ENCODE assay signal across 9 cellular contexts in the genomic region with DNA sequence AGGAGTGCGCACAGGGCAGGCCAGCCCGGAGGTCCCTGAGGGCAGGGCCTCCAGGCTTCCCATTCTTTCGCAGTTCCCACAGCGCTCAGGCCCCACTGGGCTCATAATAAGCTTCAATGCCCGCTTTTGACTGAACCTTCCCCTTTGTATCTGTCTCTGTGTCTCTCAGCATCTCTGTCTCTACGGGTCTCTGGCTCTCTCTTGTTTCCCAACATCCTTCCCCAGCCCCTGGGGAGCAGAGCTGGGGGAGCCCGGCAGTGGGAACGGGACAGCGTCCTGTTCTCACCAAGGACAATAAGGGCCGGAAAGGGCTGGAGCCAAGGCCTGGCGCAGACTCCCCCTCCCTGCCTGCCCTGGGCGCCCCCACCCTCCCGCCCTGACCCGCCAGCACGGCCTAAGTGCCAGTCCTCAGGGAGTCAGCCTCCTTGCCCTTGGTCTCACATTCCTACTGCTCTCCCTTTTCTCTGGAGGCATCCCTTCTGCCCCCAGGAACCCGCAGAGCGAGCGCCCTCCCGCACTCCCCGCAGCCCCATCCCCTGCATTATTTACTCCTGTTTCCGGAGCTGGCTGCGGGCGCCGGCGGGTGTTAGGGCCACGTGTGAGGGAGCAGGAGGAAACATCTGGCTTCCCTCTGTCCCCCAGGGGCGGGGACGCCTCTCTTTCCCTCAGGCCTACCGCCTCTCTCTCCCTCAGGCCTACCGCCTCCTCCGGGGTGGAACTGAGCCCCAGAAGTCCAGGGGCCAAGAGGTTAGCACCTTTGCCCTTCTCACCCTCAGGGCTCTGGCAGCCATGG. TPM values are rescaled to one million over a fixed set of nuclear protein-coding genes. Genes with fewer than 3 reads are reported as not detected.
DNase-seq lines count a peak whose midpoint lies in the region; ATAC-seq and TF ChIP-seq lines count a peak whose summit lies in the region.
"Had no signal": no experiment of that assay in that cellular context is flagged by ENCODE, and none has a peak within 500 bp of the region (broad histone marks: within the 10 kb centered on the region; RNA-seq: fewer than 3 reads in every experiment).

No MANE protein-coding gene starts in this region.

- H3K36me3 Mint-ChIP-seq in endothelial cell (ENCODE audit: low read depth, unreplicated experiment): peaks cover 12% of the 10 kb centered on the region
- H3K36me3 Mint-ChIP-seq in natural killer cell treated with Interleukin-12 subunit alpha and Interleukin-12 subunit beta and Interleukin-15 and Interleukin-18, amount 100 ng/mL, for 72 hours: peaks cover 8% of the 10 kb centered on the region

- H2BK15ac ChIP-seq in mesenchymal stem cell (ENCODE audit: low read depth, poor library complexity, severe bottlenecking): no peak overlapping the region

- ATAC-seq in natural killer cell treated with Interleukin-12 subunit alpha and Interleukin-12 subunit beta and Interleukin-15 and Interleukin-18, amount 100 ng/mL, for 72 hours: no peak

- H3K9me3 Mint-ChIP-seq in endothelial cell (ENCODE audit: unreplicated experiment): no peaks in the 10 kb centered on the region
- no peaks in the 10 kb centered on the region for H3K9me3 Mint-ChIP-seq in natural killer cell treated with Interleukin-12 subunit alpha and Interleukin-12 subunit beta and Interleukin-15 and Interleukin-18, amount 100 ng/mL, for 72 hours

- H3K14ac ChIP-seq in mesenchymal stem cell (ENCODE audit: low read length in 2 of 2): no peak overlapping the region

- H3K9me3 ChIP-seq in BE2C (no peaks in the 10 kb centered on the region), mesenchymal stem cell (ENCODE audit: control insufficient read depth, low read length) (no peaks in the 10 kb centered on the region), ascending aorta (no peaks in the 10 kb centered on the region)

- H3K4me1 Mint-ChIP-seq in endothelial cell (ENCODE audit: unreplicated experiment): peaks cover 18% of the 10 kb centered on the region
- peaks cover 5 to 16% of the 10 kb centered on the region in 2 donors for H3K4me1 Mint-ChIP-seq in natural killer cell treated with Interleukin-12 subunit alpha and Interleukin-12 subunit beta and Interleukin-15 and Interleukin-18, amount 100 ng/mL, for 72 hours (ENCODE audit: low read depth in 2 of 2)

- no peak overlapping the region for H3K4ac ChIP-seq in mesenchymal stem cell (ENCODE audit: low read depth in 1 of 2, low read length in 2 of 2)

- no peaks in the 10 kb centered on the region for H3K36me3 ChIP-seq in BE2C
- peaks cover 23 to 31% of the 10 kb centered on the region in 2 experiments for H3K36me3 ChIP-seq in mesenchymal stem cell (ENCODE audit: control insufficient read depth in 1 of 2, insufficient read depth in 2 of 2, low read depth in 1 of 2, low read length in 2 of 2)
- peaks cover 7 to 24% of the 10 kb centered on the region in 2 donors for H3K36me3 ChIP-seq in ascending aorta

- peaks cover 6% of the 10 kb centered on the region for H3K27me3 Mint-ChIP-seq in endothelial cell (ENCODE audit: unreplicated experiment)
- H3K27me3 Mint-ChIP-seq in natural killer cell treated with Interleukin-12 subunit alpha and Interleukin-12 subunit beta and Interleukin-15 and Interleukin-18, amount 100 ng/mL, for 72 hours: no peaks in the 10 kb centered on the region
- H3K27me3 Mint-ChIP-seq: T-helper 17 cell had no signal

- H3K27ac Mint-ChIP-seq in endothelial cell (ENCODE audit: unreplicated experiment): peak overlapping the region; percentile 98
- no peak overlapping the region for H3K27ac Mint-ChIP-seq in natural killer cell treated with Interleukin-12 subunit alpha and Interleukin-12 subunit beta and Interleukin-15 and Interleukin-18, amount 100 ng/mL, for 72 hours
- H3K27ac Mint-ChIP-seq: T-helper 17 cell had no signal

- DNase-seq in BE2C (peak; percentile 61), NAMALWA (ENCODE audit: low spot score) (peak; percentile 84), endothelial cell (ENCODE audit: low spot score) (peak; percentile 84), mesenchymal stem cell (peak; percentile 39), ascending aorta (ENCODE audit: low spot score in 2 of 2) (no peak), NCI-H524 treated with DMSO at 0.1 percent for 48 hours (lab: John Stamatoyannopoulos, UW) (no peak)
- DNase-seq in central memory CD4-positive, alpha-beta T cell: no peak
- no peak for DNase-seq in natural killer cell treated with Interleukin-12 subunit alpha and Interleukin-12 subunit beta and Interleukin-15 and Interleukin-18, amount 100 ng/mL, for 72 hours (ENCODE audit: low spot score)

- H4K91ac ChIP-seq in mesenchymal stem cell (ENCODE audit: low read length): no peak overlapping the region

- H3K4me3 Mint-ChIP-seq in endothelial cell (ENCODE audit: unreplicated experiment): peak overlapping the region; percentile 85
- no peak overlapping the region for H3K4me3 Mint-ChIP-seq in natural killer cell treated with Interleukin-12 subunit alpha and Interleukin-12 subunit beta and Interleukin-15 and Interleukin-18, amount 100 ng/mL, for 72 hours

- H3K4me3 ChIP-seq in BE2C (ENCODE audit: low read depth, low read length) (peak overlapping the region; percentile 42), mesenchymal stem cell (ENCODE audit: insufficient read depth in 1 of 2, low read depth in 1 of 2, low read length in 2 of 2) (no peak overlapping the region), ascending aorta (no peak overlapping the region)

- peak overlapping the region; percentile 42 for H4K8ac ChIP-seq in mesenchymal stem cell (ENCODE audit: low read length)

- H2AFZ ChIP-seq in mesenchymal stem cell (ENCODE audit: low read depth, low read length): no peak overlapping the region

- no peak overlapping the region for H3K27ac ChIP-seq in mesenchymal stem cell (ENCODE audit: low read length, poor library complexity, severe bottlenecking)
- no peak overlapping the region for H3K27ac ChIP-seq in ascending aorta

- H3K18ac ChIP-seq in mesenchymal stem cell (ENCODE audit: low read depth in 1 of 2, low read length in 2 of 2): no peak overlapping the region

- H3K9ac ChIP-seq in mesenchymal stem cell (ENCODE audit: low read length): no peak overlapping the region

- H3K23ac ChIP-seq in mesenchymal stem cell (ENCODE audit: low read length in 2 of 2): peak overlapping the region in 1 of 2 experiments; percentile 53

- H2BK12ac ChIP-seq in mesenchymal stem cell (ENCODE audit: low read length in 2 of 2): no peak overlapping the region

- H3K27me3 ChIP-seq in BE2C: no peaks in the 10 kb centered on the region
- peaks cover 16 to 17% of the 10 kb centered on the region in 2 experiments for H3K27me3 ChIP-seq in mesenchymal stem cell (ENCODE audit: control insufficient read depth in 1 of 2, insufficient read depth in 1 of 2, low read length in 2 of 2)
- no peaks in the 10 kb centered on the region for H3K27me3 ChIP-seq in ascending aorta

- H3K4me1 ChIP-seq in BE2C (peaks cover 2% of the 10 kb centered on the region), mesenchymal stem cell (ENCODE audit: control insufficient read depth, insufficient read depth, low read depth, low read length) (peaks cover 5% of the 10 kb centered on the region), ascending aorta (peaks cover 3 to 4% of the 10 kb centered on the region in 2 donors)

- H2BK120ac ChIP-seq in mesenchymal stem cell (ENCODE audit: low read depth, low read length): peak overlapping the region; percentile 0

- H3K4me2 ChIP-seq in mesenchymal stem cell (ENCODE audit: low read length, poor library complexity, severe bottlenecking): no peak overlapping the region

- TF ChIP-seq CTCF in BE2C (IDR thresholded peaks at IDR 0.05; ENCODE audit: low read depth, low read length): no peak
- no peak for TF ChIP-seq CTCF in endothelial cell (IDR thresholded peaks at IDR 0.05; ENCODE audit: unreplicated experiment)
- no peak for TF ChIP-seq CTCF in ascending aorta (IDR thresholded peaks at IDR 0.05)

- intact Hi-C loops in ascending aorta (cut with DNase I): no loop called here

- no peak overlapping the region for H2AK5ac ChIP-seq in mesenchymal stem cell (ENCODE audit: low read length, severe bottlenecking)

- peaks cover 9% of the 10 kb centered on the region for H3K79me1 ChIP-seq in mesenchymal stem cell (replicated peaks; ENCODE audit: low read length, poor library complexity, severe bottlenecking)

- WGBS in mesenchymal stem cell: 37% methylated on average over 29 of the region's 31 CpGs

- H2BK5ac ChIP-seq in mesenchymal stem cell (ENCODE audit: low read depth, low read length, poor library complexity, severe bottlenecking): no peak overlapping the region

RNA-seq across cellular contexts. Expression of a gene that starts 6.5 kb away (rescaled TPM):
- polyA plus RNA-seq in BE2C (2012; ENCODE audit: insufficient read depth, insufficient read length, low read depth): 420 TPM
- total RNA-seq in endothelial cell (ENCODE audit: unreplicated experiment) (173 TPM), ascending aorta (146 TPM)
- polyA plus RNA-seq in mesenchymal stem cell (2013, experiment 1 of 2): 350 TPM
- 358 TPM for polyA plus RNA-seq in mesenchymal stem cell (2013, experiment 2 of 2)
- 100 to 1,000 TPM; 149 to 223 TPM for total RNA-seq in natural killer cell treated with Interleukin-12 subunit alpha and Interleukin-12 subunit beta and Interleukin-15 and Interleukin-18, amount 100 ng/mL, for 72 hours

RNA-seq across cellular contexts. Expression of a gene that starts 7.1 kb away (rescaled TPM):
- polyA plus RNA-seq in BE2C (2012; ENCODE audit: insufficient read depth, insufficient read length, low read depth): 25.0 TPM
- total RNA-seq in endothelial cell (ENCODE audit: unreplicated experiment) (8.5 TPM), ascending aorta (not detected)
- 7.1 TPM for polyA plus RNA-seq in mesenchymal stem cell (2013, experiment 1 of 2)
- polyA plus RNA-seq in mesenchymal stem cell (2013, experiment 2 of 2): 6.5 TPM
- total RNA-seq in natural killer cell treated with Interleukin-12 subunit alpha and Interleukin-12 subunit beta and Interleukin-15 and Interleukin-18, amount 100 ng/mL, for 72 hours: 1 to 10 TPM; 3.6 to 9.3 TPM

RNA-seq across cellular contexts. Expression of a gene that starts 26.2 kb away (rescaled TPM):
- 221 TPM for polyA plus RNA-seq in BE2C (2012; ENCODE audit: insufficient read depth, insufficient read length, low read depth)
- total RNA-seq in endothelial cell (ENCODE audit: unreplicated experiment) (39.2 TPM), ascending aorta (78.2 TPM)
- 176 TPM for polyA plus RNA-seq in mesenchymal stem cell (2013, experiment 1 of 2)
- 182 TPM for polyA plus RNA-seq in mesenchymal stem cell (2013, experiment 2 of 2)
- total RNA-seq in natural killer cell treated with Interleukin-12 subunit alpha and Interleukin-12 subunit beta and Interleukin-15 and Interleukin-18, amount 100 ng/mL, for 72 hours: 10 to 100 TPM; 26.0 to 31.1 TPM

RNA-seq across cellular contexts. Expression of a gene that starts 30.9 kb away (rescaled TPM):
- polyA plus RNA-seq in BE2C (2012; ENCODE audit: insufficient read depth, insufficient read length, low read depth): 37.1 TPM
- total RNA-seq in endothelial cell (ENCODE audit: unreplicated experiment): 43.9 TPM
- polyA plus RNA-seq in mesenchymal stem cell (2013, experiment 1 of 2): 41.0 TPM
- polyA plus RNA-seq in mesenchymal stem cell (2013, experiment 2 of 2): 42.4 TPM
- 9.4 TPM for total RNA-seq in ascending aorta
- total RNA-seq in natural killer cell treated with Interleukin-12 subunit alpha and Interleukin-12 subunit beta and Interleukin-15 and Interleukin-18, amount 100 ng/mL, for 72 hours: 10 to 100 TPM; 28.8 to 36.3 TPM

RNA-seq across cellular contexts. Expression of a gene that starts 38.9 kb away (rescaled TPM):
- 6.7 TPM for polyA plus RNA-seq in BE2C (2012; ENCODE audit: insufficient read depth, insufficient read length, low read depth)
- total RNA-seq in endothelial cell (ENCODE audit: unreplicated experiment) (413 TPM), ascending aorta (66.7 TPM)
- 0.62 TPM for polyA plus RNA-seq in mesenchymal stem cell (2013, experiment 1 of 2)
- polyA plus RNA-seq in mesenchymal stem cell (2013, experiment 2 of 2): 0.53 TPM
- total RNA-seq in natural killer cell treated with Interleukin-12 subunit alpha and Interleukin-12 subunit beta and Interleukin-15 and Interleukin-18, amount 100 ng/mL, for 72 hours: not detected

Comparison
In these comparisons a context has a peak if more than half of its experiments do, and no peak if none do; other contexts are left out.
1. DNase-seq: peak in BE2C (single experiment), NAMALWA (single experiment), endothelial cell (single experiment) and mesenchymal stem cell (single experiment); none in central memory CD4-positive, alpha-beta T cell (single experiment), ascending aorta (0 of 2), NCI-H524 treated with DMSO at 0.1 percent for 48 hours (single experiment) and natural killer cell treated with Interleukin-12 subunit alpha and Interleukin-12 subunit beta and Interleukin-15 and Interleukin-18, amount 100 ng/mL, for 72 hours (single experiment).